Comparison of ENCODE assay signal across 19 cellular contexts in the genomic region with DNA sequence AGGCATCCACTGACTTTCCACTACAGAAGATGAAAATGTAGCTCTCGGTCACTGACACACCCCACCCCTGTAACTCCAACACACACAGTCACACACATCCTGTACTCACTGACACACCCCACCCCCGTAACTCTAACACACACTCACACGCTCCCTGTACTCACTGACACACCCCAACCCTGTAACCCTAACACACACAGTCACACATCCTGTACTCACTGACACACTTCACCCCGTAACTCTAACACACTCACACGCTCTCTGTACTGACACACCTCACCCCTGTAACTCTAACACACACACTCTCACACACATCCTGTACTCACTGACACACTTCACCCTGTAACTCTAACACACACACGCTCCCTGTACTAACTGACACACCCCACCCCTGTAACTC.
"Had no signal": no experiment of that assay in that cellular context is flagged by ENCODE, and none has a peak within 500 bp of the region (broad histone marks: within the 10 kb centered on the region; RNA-seq: fewer than 3 reads in every experiment).

No MANE protein-coding gene starts in this region.

- H3K27me3 Mint-ChIP-seq: activated CD4-positive, alpha-beta T cell treated with anti-CD3 and anti-CD28 coated beads, Interleukin-2, amount 10 ng/mL, durations not matched to agents 7 days and 5 days; activated naive CD8-positive, alpha-beta T cell treated with anti-CD3 and anti-CD28 coated beads for 36 hours; T-cell had no signal

- H3K4me3 ChIP-seq: lower lobe of right lung, thoracic aorta, uterus had no signal

- H3K4me3 Mint-ChIP-seq: activated CD4-positive, alpha-beta T cell treated with anti-CD3 and anti-CD28 coated beads, Interleukin-2, amount 10 ng/mL, durations not matched to agents 7 days and 5 days; activated naive CD8-positive, alpha-beta T cell treated with anti-CD3 and anti-CD28 coated beads for 36 hours; activated T-cell treated with anti-CD3 and anti-CD28 coated beads, Interleukin-2, amount 50 U/mL, for 72 hours; mesothelial cell of epicardium; stimulated activated naive CD8-positive, alpha-beta T cell treated with anti-CD3 and anti-CD28 coated beads, Interleukin-15, amount 100 ng/mL, for 72 hours; T-cell had no signal

- DNase-seq: activated CD4-positive, alpha-beta T cell treated with anti-CD3 and anti-CD28 coated beads, Interleukin-2, amount 10 ng/mL, durations not matched to agents 7 days and 5 days; activated CD8-positive, alpha-beta memory T cell treated with anti-CD3 and anti-CD28 coated beads, Interleukin-2, amount 50 U/mL, for 48 hours; activated naive CD8-positive, alpha-beta T cell treated with anti-CD3 and anti-CD28 coated beads for 36 hours; activated T-cell treated with anti-CD3 and anti-CD28 coated beads, Interleukin-2, amount 50 U/mL, for 72 hours; amygdala; hypothalamus; kidney glomerular epithelial cell; lower lobe of right lung; SK-N-SH; small intestine; stimulated activated CD4-positive, alpha-beta T cell treated with anti-CD3 and anti-CD28 coated beads, Interleukin-4, amount 100 ng/mL, for 4 hours; stimulated activated naive CD8-positive, alpha-beta T cell treated with anti-CD3 and anti-CD28 coated beads, Interleukin-15, amount 100 ng/mL, for 72 hours; T-cell; T-helper 9 cell had no signal

- H3K36me3 Mint-ChIP-seq: activated naive CD8-positive, alpha-beta T cell treated with anti-CD3 and anti-CD28 coated beads for 36 hours had no signal

- H3K9me3 Mint-ChIP-seq: activated naive CD8-positive, alpha-beta T cell treated with anti-CD3 and anti-CD28 coated beads for 36 hours; mesothelial cell of epicardium; stimulated activated naive CD8-positive, alpha-beta T cell treated with anti-CD3 and anti-CD28 coated beads, Interleukin-15, amount 100 ng/mL, for 72 hours; T-cell had no signal

- H3K27me3 ChIP-seq: uterus had no signal

- H3K4me1 ChIP-seq: lower lobe of right lung, uterus had no signal

- ATAC-seq: activated T-cell treated with anti-CD3 and anti-CD28 coated beads, Interleukin-2, amount 50 U/mL, for 72 hours; esophagus mucosa; lower lobe of right lung; right cardiac atrium; stimulated activated naive CD8-positive, alpha-beta T cell treated with anti-CD3 and anti-CD28 coated beads, Interleukin-15, amount 100 ng/mL, for 72 hours; T-cell had no signal

- H3K27ac Mint-ChIP-seq: activated CD4-positive, alpha-beta T cell treated with anti-CD3 and anti-CD28 coated beads, Interleukin-2, amount 10 ng/mL, durations not matched to agents 7 days and 5 days; activated naive CD8-positive, alpha-beta T cell treated with anti-CD3 and anti-CD28 coated beads for 36 hours; activated T-cell treated with anti-CD3 and anti-CD28 coated beads, Interleukin-2, amount 50 U/mL, for 72 hours; mesothelial cell of epicardium; stimulated activated naive CD8-positive, alpha-beta T cell treated with anti-CD3 and anti-CD28 coated beads, Interleukin-15, amount 100 ng/mL, for 72 hours; T-cell had no signal

- H3K4me2 ChIP-seq: SK-N-SH had no signal

- H3K36me3 ChIP-seq: lower lobe of right lung, thoracic aorta, uterus had no signal

- H3K9me3 ChIP-seq: lower lobe of right lung, SK-N-SH, thoracic aorta, uterus had no signal
